Comparison of ENCODE assay signal across 8 cellular contexts in genomic region chr9:91192785-91193657, GRCh38.
DNase-seq lines count a peak whose midpoint lies in the region; ATAC-seq and TF ChIP-seq lines count a peak whose summit lies in the region.

No MANE protein-coding gene starts in this region.

- peak overlapping the region; percentile 98 for H3K27ac Mint-ChIP-seq in activated CD8-positive, alpha-beta memory T cell treated with anti-CD3 and anti-CD28 coated beads, Interleukin-2, amount 10 ng/mL, durations not matched to agents 7 days and 5 days

- peaks cover 30% of the 10 kb centered on the region for H3K36me3 Mint-ChIP-seq in activated CD8-positive, alpha-beta memory T cell treated with anti-CD3 and anti-CD28 coated beads, Interleukin-2, amount 10 ng/mL, durations not matched to agents 7 days and 5 days

- peak overlapping the region; percentile 12 for H3K4me3 ChIP-seq in epithelial cell of esophagus (ENCODE audit: low read length)

- DNase-seq in NCI-H774 (lab: John Stamatoyannopoulos, UW): peak; percentile 49
- peak; percentile 86 for DNase-seq in activated CD8-positive, alpha-beta memory T cell treated with anti-CD3 and anti-CD28 coated beads, Interleukin-2, amount 10 ng/mL, durations not matched to agents 7 days and 5 days
- peak; percentile 97 for DNase-seq in epithelial cell of esophagus (ENCODE audit: low read depth)
- peak; percentile 33 for DNase-seq in midbrain (lab: John Stamatoyannopoulos, UW)
- peak; percentile 58 to 76 for DNase-seq in stimulated activated CD8-positive, alpha-beta memory T cell treated with anti-CD3 and anti-CD28 coated beads, Interleukin-15, amount 100 ng/mL, for 4 hours (ENCODE audit: low read depth in 2 of 2)

- peaks cover 6% of the 10 kb centered on the region for H3K9me3 Mint-ChIP-seq in activated CD8-positive, alpha-beta memory T cell treated with anti-CD3 and anti-CD28 coated beads, Interleukin-2, amount 10 ng/mL, durations not matched to agents 7 days and 5 days (ENCODE audit: low read depth)

- no peak for TF ChIP-seq CTCF in epithelial cell of esophagus (IDR thresholded peaks at IDR 0.05; ENCODE audit: insufficient read depth, low read depth, low read length, missing control alignments)

- ATAC-seq in GM18502 (IDR thresholded peaks at IDR 0.05; ENCODE audit: poor library complexity, unreplicated experiment): peak; percentile 35
- peak; percentile 29 for ATAC-seq in HG03066 (IDR thresholded peaks at IDR 0.05; ENCODE audit: low read depth, unreplicated experiment)
- peak; percentile 66 for ATAC-seq in activated CD8-positive, alpha-beta memory T cell treated with anti-CD3 and anti-CD28 coated beads, Interleukin-2, amount 10 ng/mL, durations not matched to agents 7 days and 5 days
- ATAC-seq in GM21786 (IDR thresholded peaks at IDR 0.05; ENCODE audit: unreplicated experiment): no peak

- peak overlapping the region; percentile 69 for H3K4me3 Mint-ChIP-seq in activated CD8-positive, alpha-beta memory T cell treated with anti-CD3 and anti-CD28 coated beads, Interleukin-2, amount 10 ng/mL, durations not matched to agents 7 days and 5 days

- no peaks in the 10 kb centered on the region for H3K27me3 Mint-ChIP-seq in activated CD8-positive, alpha-beta memory T cell treated with anti-CD3 and anti-CD28 coated beads, Interleukin-2, amount 10 ng/mL, durations not matched to agents 7 days and 5 days

- CTCF ChIA-PET in activated CD8-positive, alpha-beta memory T cell treated with anti-CD3 and anti-CD28 coated beads, Interleukin-2, amount 10 ng/mL, durations not matched to agents 7 days and 5 days (lab: Charles Lee): interaction anchor here (0.8 to 3.9 kb wide), 16 partner anchors 9 to 278 kb away, joined by 3 to 20 read pairs (median 4); no protein-coding TSS in a partner anchor

- H3K4me1 Mint-ChIP-seq in activated CD8-positive, alpha-beta memory T cell treated with anti-CD3 and anti-CD28 coated beads, Interleukin-2, amount 10 ng/mL, durations not matched to agents 7 days and 5 days: peaks cover 65% of the 10 kb centered on the region

Comparison
In these comparisons a context has a peak if more than half of its experiments do, and no peak if none do; other contexts are left out.
1. DNase-seq: peak in every context shown above with its lines; median percentile 97 in epithelial cell of esophagus; 86 in activated CD8-positive, alpha-beta memory T cell treated with anti-CD3 and anti-CD28 coated beads, Interleukin-2, amount 10 ng/mL, durations not matched to agents 7 days and 5 days; 67 in stimulated activated CD8-positive, alpha-beta memory T cell treated with anti-CD3 and anti-CD28 coated beads, Interleukin-15, amount 100 ng/mL, for 4 hours; 49 in NCI-H774; 33 in midbrain.